In genomic region chr2:8457092-8457481, GRCh38 we compare ENCODE assay signal across 9 cellular contexts.
DNase-seq lines count a peak whose midpoint lies in the region; ATAC-seq and TF ChIP-seq lines count a peak whose summit lies in the region.
"Had no signal": no experiment of that assay in that cellular context is flagged by ENCODE, and none has a peak within 500 bp of the region (broad histone marks: within the 10 kb centered on the region; RNA-seq: fewer than 3 reads in every experiment).

No MANE protein-coding gene starts in this region.

- peak overlapping the region in 1 of 2 donors; percentile 45 for H3K4me3 ChIP-seq in CD4-positive, alpha-beta memory T cell (ENCODE audit: low read length in 2 of 2)
- peak overlapping the region; percentile 23 for H3K4me3 ChIP-seq in kidney epithelial cell (ENCODE audit: low read depth, low read length)
- no peak overlapping the region for H3K4me3 ChIP-seq in trophoblast cell (ENCODE audit: low read depth, low read length)

- H3K18ac ChIP-seq in trophoblast cell (ENCODE audit: low read length) = no peak overlapping the region

- POLR2A ChIA-PET in CD4-positive, alpha-beta memory T cell (lab: Charles Lee; ENCODE audit: partially characterized antibody) = interaction anchor here (0.6 to 4.5 kb wide), 7 partner anchors 15 to 225 kb away, joined by 3 to 21 read pairs (median 8); partner anchors contain the start of gene ID2

- no peak overlapping the region for H2BK120ac ChIP-seq in trophoblast cell (ENCODE audit: insufficient read depth, low read length, poor library complexity)

- no peak overlapping the region for H4K12ac ChIP-seq in trophoblast cell (ENCODE audit: low read depth, low read length)

- H3K4me2 ChIP-seq in trophoblast cell (ENCODE audit: low read length) = no peak overlapping the region

- peaks cover 21 to 47% (median 32%) of the 10 kb centered on the region in 4 donors for H3K4me1 Mint-ChIP-seq in CD4-positive, alpha-beta memory T cell

- H4K8ac ChIP-seq in trophoblast cell (ENCODE audit: low read depth, low read length) = no peak overlapping the region

- H3K36me3 ChIP-seq in CD4-positive, alpha-beta memory T cell (ENCODE audit: insufficient read depth, low read length) = no peaks in the 10 kb centered on the region
- H3K36me3 ChIP-seq in kidney epithelial cell (ENCODE audit: control insufficient read depth, insufficient read depth, low read length) (no peaks in the 10 kb centered on the region), trophoblast cell (ENCODE audit: control insufficient read depth in 1 of 2, insufficient read depth in 2 of 2, low read length in 2 of 2) (no peaks in the 10 kb centered on the region)

- peak overlapping the region; percentile 75 to 96 (median 90) for H3K27ac Mint-ChIP-seq in CD4-positive, alpha-beta memory T cell

- H2BK5ac ChIP-seq in trophoblast cell (ENCODE audit: low read depth, low read length, poor library complexity) = no peak overlapping the region

- H3K9ac ChIP-seq in trophoblast cell (ENCODE audit: low read length) = no peak overlapping the region

- H3K36me3 Mint-ChIP-seq in CD4-positive, alpha-beta memory T cell = peaks cover 0 to 4% of the 10 kb centered on the region in 2 donors

- no peak overlapping the region for H3K14ac ChIP-seq in trophoblast cell (ENCODE audit: low read length)

- H3K9me3 ChIP-seq in CD4-positive, alpha-beta memory T cell (ENCODE audit: control insufficient read depth in 1 of 2, low read length in 2 of 2) = no peaks in the 10 kb centered on the region
- no peaks in the 10 kb centered on the region for H3K9me3 ChIP-seq in trophoblast cell (ENCODE audit: insufficient read depth, low read depth, low read length)

- H3K27me3 ChIP-seq in CD4-positive, alpha-beta memory T cell (ENCODE audit: insufficient read depth, low read length) = no peaks in the 10 kb centered on the region
- H3K27me3 ChIP-seq in kidney epithelial cell (ENCODE audit: control insufficient read depth, insufficient read depth, low read length) (peaks cover 12% of the 10 kb centered on the region), trophoblast cell (ENCODE audit: insufficient read depth, low read length) (no peaks in the 10 kb centered on the region)

- no peaks in the 10 kb centered on the region for H3K79me2 ChIP-seq in trophoblast cell (ENCODE audit: control insufficient read depth, insufficient read depth, low read length, poor library complexity)

- CTCF ChIA-PET in CD4-positive, alpha-beta memory T cell (lab: Charles Lee; ENCODE audit: partially characterized antibody) = interaction anchor here (1.0 to 2.3 kb wide), 3 partner anchors 20 to 225 kb away, joined by 3 to 8 read pairs (median 3); partner anchors contain the start of gene ID2

- peaks cover 37% of the 10 kb centered on the region for H3K4me1 ChIP-seq in CD4-positive, alpha-beta memory T cell (ENCODE audit: insufficient read depth, low read length)
- peaks cover 0 to 2% of the 10 kb centered on the region in 2 experiments for H3K4me1 ChIP-seq in trophoblast cell (ENCODE audit: control insufficient read depth in 1 of 2, insufficient read depth in 2 of 2, low read length in 2 of 2)

- H3K79me1 ChIP-seq in trophoblast cell (ENCODE audit: low read length) = no peaks in the 10 kb centered on the region

- no peaks in the 10 kb centered on the region for H3K27me3 Mint-ChIP-seq in CD4-positive, alpha-beta memory T cell

- no peak overlapping the region for H3K23ac ChIP-seq in trophoblast cell (ENCODE audit: low read length)

- no peak overlapping the region for H2AFZ ChIP-seq in trophoblast cell (ENCODE audit: insufficient read depth, low read length, poor library complexity)

- peak overlapping the region; percentile 61 for H3K27ac ChIP-seq in CD4-positive, alpha-beta memory T cell (ENCODE audit: low read depth, low read length)
- no peak overlapping the region for H3K27ac ChIP-seq in trophoblast cell (ENCODE audit: low read depth, low read length)

- no peaks in the 10 kb centered on the region for H3K9me3 Mint-ChIP-seq in CD4-positive, alpha-beta memory T cell

- no peak for TF ChIP-seq CTCF in kidney epithelial cell (IDR thresholded peaks at IDR 0.05; ENCODE audit: insufficient read depth, low read length, poor library complexity, severe bottlenecking)

- no peak for ATAC-seq in HG02938 (IDR thresholded peaks at IDR 0.05; ENCODE audit: unreplicated experiment)

- no peak overlapping the region for H2AK5ac ChIP-seq in trophoblast cell (ENCODE audit: low read length)

- intact Hi-C loops in CD4-positive, alpha-beta memory T cell (cut with micrococcal nuclease) = loop anchor here (1.0 to 2.0 kb wide), 2 partner anchors 88 to 224 kb away; no protein-coding TSS in a partner anchor

- H3K4me3 Mint-ChIP-seq in CD4-positive, alpha-beta memory T cell = peak overlapping the region; percentile 83 to 95 (median 89)

- no peak overlapping the region for H3K4ac ChIP-seq in trophoblast cell (ENCODE audit: low read depth, low read length)

- H4K91ac ChIP-seq in trophoblast cell (ENCODE audit: low read depth, low read length) = no peak overlapping the region

- no peak overlapping the region for H2BK12ac ChIP-seq in trophoblast cell (ENCODE audit: low read length)

- peak in 3 of 5 donors; percentile 38 to 68 (median 43) for DNase-seq in CD4-positive, alpha-beta memory T cell
- DNase-seq in HT-29 (ENCODE audit: low spot score) = peak; percentile 63
- peak; percentile 43 to 58 for DNase-seq in activated T-cell treated with anti-CD3 and anti-CD28 coated beads, Interleukin-2, amount 50 U/mL, for 48 hours
- DNase-seq in kidney epithelial cell (ENCODE audit: low read depth) = no peak
- DNase-seq in SW480 (ENCODE audit: low spot score) = no peak
- DNase-seq in trophoblast cell = no peak
- no peak for DNase-seq in superior temporal gyrus (ENCODE audit: extremely low spot score)
- DNase-seq: MM.1S had no signal

- no CpG with 5 or more reads among the region's 41 CpGs for WGBS in trophoblast cell (ENCODE audit: extremely low coverage, insufficient coverage, insufficient read length)

Comparison
In these comparisons a context has a peak if more than half of its experiments do, and no peak if none do; other contexts are left out.
1. DNase-seq: peak in CD4-positive, alpha-beta memory T cell (3 of 5), HT-29 (single experiment) and activated T-cell treated with anti-CD3 and anti-CD28 coated beads, Interleukin-2, amount 50 U/mL, for 48 hours (2 of 2); none in kidney epithelial cell (single experiment), SW480 (single experiment), trophoblast cell (0 of 2) and superior temporal gyrus (single experiment).